ENCODE assay signal across 8 cellular contexts in the genomic region with DNA sequence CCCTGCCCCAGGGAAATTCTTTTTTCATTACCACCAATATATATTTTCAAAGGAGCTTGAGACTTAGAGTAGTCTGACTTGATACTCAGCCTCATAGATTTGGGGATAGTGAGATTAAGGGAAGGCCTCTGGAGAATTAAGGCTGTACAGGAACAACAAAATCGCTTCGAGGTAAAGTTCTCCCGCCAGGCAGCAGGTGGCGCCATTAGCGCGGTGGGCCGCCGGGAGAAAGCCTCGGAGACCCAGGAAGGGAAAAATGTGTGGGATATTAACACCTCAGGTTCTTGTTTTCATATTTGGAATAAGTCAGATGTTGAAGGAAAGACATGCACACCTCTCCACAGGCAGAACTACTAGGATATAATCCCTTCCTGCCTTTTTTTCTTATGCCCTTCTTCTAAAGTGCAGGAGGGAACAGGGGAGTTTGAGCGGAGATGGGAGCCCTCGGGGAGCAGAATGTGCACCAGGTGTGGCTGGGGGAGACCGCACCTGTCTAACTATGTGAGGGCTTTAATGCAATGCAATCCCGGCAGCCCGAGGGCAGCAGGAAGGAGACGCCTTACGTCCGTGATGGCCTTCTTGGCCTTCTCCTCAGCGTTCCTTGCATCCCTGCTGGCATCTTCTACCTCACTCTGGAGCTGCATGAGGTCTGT. TPM values are rescaled to one million over a fixed set of nuclear protein-coding genes. Genes with fewer than 3 reads are reported as not detected.
DNase-seq lines count a peak whose midpoint lies in the region; ATAC-seq and TF ChIP-seq lines count a peak whose summit lies in the region.

No MANE protein-coding gene starts in this region.

- no peak for TF ChIP-seq EP300 in ovary (IDR thresholded peaks at IDR 0.05)

- TF ChIP-seq CTCF in A673 (conservative IDR thresholded peaks at IDR 0.05; ENCODE audit: low read depth, low read length) (peak; percentile 93), GM06990 (IDR thresholded peaks at IDR 0.05; ENCODE audit: insufficient read depth, low read length, poor library complexity, severe bottlenecking) (peak; percentile 88), PC-3 (conservative IDR thresholded peaks at IDR 0.05; ENCODE audit: low read depth, low read length) (peak; percentile 79), ovary (IDR thresholded peaks at IDR 0.05) (peak in 2 of 3 donors; percentile 15 to 27)

- no peak overlapping the region for H3K9ac ChIP-seq in PC-3 (ENCODE audit: low read length)

- intact Hi-C loops in A673 (cut with micrococcal nuclease; ENCODE audit: unreplicated experiment) (no loop called here), PC-3 (cut with micrococcal nuclease) (no loop called here), ovary (cut with DNase I) (no loop called here)

- no peaks in the 10 kb centered on the region for H3K36me3 ChIP-seq in A673 (ENCODE audit: insufficient read depth, low read length, poor library complexity, severe bottlenecking)
- H3K36me3 ChIP-seq in GM06990 (ENCODE audit: control insufficient read depth, insufficient read depth, low read length): no peaks in the 10 kb centered on the region
- H3K36me3 ChIP-seq in PC-3 (ENCODE audit: low read depth, low read length): no peaks in the 10 kb centered on the region
- no peaks in the 10 kb centered on the region for H3K36me3 ChIP-seq in ovary

- no peak for TF ChIP-seq POLR2A in ovary (IDR thresholded peaks at IDR 0.05)

- ATAC-seq in PC-3 (peak; percentile 29; the same call in 1 of the 2 replicates), GM18861 (IDR thresholded peaks at IDR 0.05; ENCODE audit: unreplicated experiment) (no peak), GM19023 (IDR thresholded peaks at IDR 0.05; ENCODE audit: unreplicated experiment) (no peak)

- no peak overlapping the region for H3K4me2 ChIP-seq in PC-3 (ENCODE audit: low read length)

- 46 to 48% (median 47%) methylated on average over 18 of the region's 18 CpGs for whole genome bisulfite sequencing in ovary, 3 donors

- H3K4me1 ChIP-seq in A673 (ENCODE audit: insufficient read depth, low read length, poor library complexity, severe bottlenecking): no peaks in the 10 kb centered on the region
- H3K4me1 ChIP-seq in PC-3 (ENCODE audit: insufficient read depth, low read length): no peaks in the 10 kb centered on the region
- no peaks in the 10 kb centered on the region for H3K4me1 ChIP-seq in ovary (ENCODE audit: insufficient read depth)

- H3K9me2 ChIP-seq in PC-3 (replicated peaks; ENCODE audit: low read length): no peaks in the 10 kb centered on the region

- H3K9me3 ChIP-seq in A673 (ENCODE audit: low read depth, low read length, poor library complexity, severe bottlenecking) (no peaks in the 10 kb centered on the region), PC-3 (ENCODE audit: low read length) (no peaks in the 10 kb centered on the region), ovary (no peaks in the 10 kb centered on the region)

- POLR2A ChIA-PET in A673 (lab: Charles Lee; ENCODE audit: low non-redundant PET) (no interaction called here), PC-3 (lab: Charles Lee; ENCODE audit: unreplicated experiment) (interaction anchor here (0.6 kb wide), 1 partner anchor 36 kb away, joined by 3 read pairs; no protein-coding TSS in a partner anchor)

- H3K79me2 ChIP-seq in PC-3 (ENCODE audit: low read length): no peaks in the 10 kb centered on the region

- no TSS peak for BruUV-seq in A673 (replicated peaks; lab: Mats Ljungman, UMichigan)
- BruUV-seq in PC-3 (replicated peaks; lab: Mats Ljungman, UMichigan): no TSS peak

- DNase-seq in A673 (ENCODE audit: low spot score): peak; percentile 57
- no peak for DNase-seq in GM06990 (ENCODE audit: extremely low read depth, insufficient read length)
- peak; percentile 29 for DNase-seq in PC-3
- DNase-seq in ecto neural progenitor cell (ENCODE audit: low spot score): peak; percentile 70
- peak in 2 of 5 donors; percentile 34 to 58 for DNase-seq in ovary
- DNase-seq in NCI-H2081 treated with DMSO at 0.1 percent for 48 hours (lab: John Stamatoyannopoulos, UW): no peak

- H3K27ac ChIP-seq in A673 (ENCODE audit: low read depth, low read length, poor library complexity, severe bottlenecking) (no peak overlapping the region), PC-3 (ENCODE audit: low read length) (no peak overlapping the region), ovary (no peak overlapping the region)

- H2AFZ ChIP-seq in PC-3 (ENCODE audit: low read length): no peak overlapping the region

- H3K4me3 ChIP-seq in A673 (ENCODE audit: low read depth, low read length, poor library complexity, severe bottlenecking) (no peak overlapping the region), GM06990 (replicated peaks; ENCODE audit: low read depth, low read length) (no peak overlapping the region), PC-3 (ENCODE audit: low read length) (no peak overlapping the region), ovary (no peak overlapping the region)

- CTCF ChIA-PET in A673 (lab: Charles Lee): interaction anchor here (1.3 kb wide), 1 partner anchor 15 kb away, joined by 3 read pairs; no protein-coding TSS in a partner anchor
- CTCF ChIA-PET in PC-3 (lab: Charles Lee): no interaction called here

- H3F3A ChIP-seq in PC-3 (ENCODE audit: low read length, unreplicated experiment): no peaks in the 10 kb centered on the region

- no peaks in the 10 kb centered on the region for H3K27me3 ChIP-seq in A673 (replicated peaks; ENCODE audit: insufficient read depth, low read depth, low read length, poor library complexity)
- H3K27me3 ChIP-seq in GM06990 (replicated peaks; ENCODE audit: control insufficient read depth, insufficient read depth, low read length): no peaks in the 10 kb centered on the region
- H3K27me3 ChIP-seq in PC-3 (ENCODE audit: low read length): no peaks in the 10 kb centered on the region
- H3K27me3 ChIP-seq in ovary: no peaks in the 10 kb centered on the region

- no peaks in the 10 kb centered on the region for H4K20me1 ChIP-seq in PC-3 (ENCODE audit: low read length)

RNA-seq across cellular contexts. Expression of a gene that starts 25.9 kb away (rescaled TPM):
- 2.1 and 3.2 TPM in 2 replicates for total RNA-seq in A673 (2021)
- 1.3 and 4.1 TPM in 2 replicates for total RNA-seq in PC-3 (2014; rRNA removed)
- total RNA-seq in ovary: 1 to 10 TPM; 2.2 to 5.7 (median 3.0) TPM
- polyA plus RNA-seq in ovary: 1 to 10 TPM; 1.5 to 2.1 TPM

Comparison
In these comparisons a context has a peak if more than half of its experiments do, and no peak if none do; other contexts are left out.
1. DNase-seq: peak in A673 (single experiment), PC-3 (single experiment) and ecto neural progenitor cell (single experiment); none in GM06990 (single experiment) and NCI-H2081 treated with DMSO at 0.1 percent for 48 hours (single experiment).
2. CTCF ChIP-seq: peak in every context shown above with its lines; median percentile 93 in A673; 88 in GM06990; 79 in PC-3; 21 in ovary.